Comparison of ENCODE assay signal across 19 cellular contexts in the genomic region with DNA sequence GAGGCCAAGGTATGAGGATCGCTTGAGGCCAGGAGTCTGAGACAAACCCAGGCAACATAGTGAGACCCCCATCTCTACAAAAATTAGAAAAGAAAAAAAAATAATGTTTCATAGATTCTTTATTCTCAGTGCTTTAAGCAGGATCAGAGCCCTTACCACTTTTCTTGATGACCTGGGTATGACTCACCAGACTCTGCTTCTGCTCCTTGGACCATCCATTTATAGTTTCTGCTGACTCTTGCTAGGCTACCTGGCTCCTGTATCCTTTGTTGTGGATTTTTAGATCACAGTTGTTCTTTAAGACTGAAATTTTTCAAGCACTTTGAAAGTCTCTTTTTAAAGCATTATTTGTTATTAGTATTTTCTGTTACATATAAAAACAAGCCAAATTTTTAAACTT.
DNase-seq lines count a peak whose midpoint lies in the region; ATAC-seq, FAIRE-seq and TF ChIP-seq lines count a peak whose summit lies in the region.
"Had no signal": no experiment of that assay in that cellular context is flagged by ENCODE, and none has a peak within 500 bp of the region (broad histone marks: within the 10 kb centered on the region; RNA-seq: fewer than 3 reads in every experiment).

No MANE protein-coding gene starts in this region.

- no peak overlapping the region for H2AFZ ChIP-seq in Loucy (ENCODE audit: low read length)

- peaks cover 12% of the 10 kb centered on the region; the same call in 1 of the 2 replicates for H3F3A ChIP-seq in Loucy (ENCODE audit: low read depth)

- H3K4me1 Mint-ChIP-seq in activated T-cell treated with anti-CD3 and anti-CD28 coated beads, Interleukin-2, amount 50 U/mL, for 72 hours (ENCODE audit: low read depth), result no peaks in the 10 kb centered on the region
- H3K4me1 Mint-ChIP-seq: naive thymus-derived CD4-positive, alpha-beta T cell had no signal

- H3K4me3 ChIP-seq in Loucy (ENCODE audit: low read length, poor library complexity, severe bottlenecking) (peak overlapping the region; percentile 21), choroid plexus epithelial cell (ENCODE audit: low read depth, low read length) (no peak overlapping the region)
- H3K4me3 ChIP-seq: colonic mucosa, psoas muscle had no signal

- no peak overlapping the region for H3K4me3 Mint-ChIP-seq in activated T-cell treated with anti-CD3 and anti-CD28 coated beads, Interleukin-2, amount 50 U/mL, for 72 hours
- H3K4me3 Mint-ChIP-seq: activated T-helper 1 cell treated with anti-CD3 and anti-CD28 coated beads, Interleukin-12 subunit alpha, Interleukin-12 subunit beta, Interleukin-2, Interleukin-4 antibody, amounts not matched to agents 30 ng/mL and 10 ng/mL and 1 ng/mL, durations not matched to agents 14 hours and 24 hours and 36 hours; naive thymus-derived CD4-positive, alpha-beta T cell; T-helper 2 cell treated with Interferon-gamma antibody and Interleukin-4, amounts not matched to agents 5 μg/mL and 100 μg/mL, for 36 hours had no signal

- no peaks in the 10 kb centered on the region for H3K9me2 ChIP-seq in Loucy (replicated peaks; ENCODE audit: low read depth, low read length)

- H3K9me3 Mint-ChIP-seq in activated T-cell treated with anti-CD3 and anti-CD28 coated beads, Interleukin-2, amount 50 U/mL, for 72 hours, result peaks cover 2 to 4% of the 10 kb centered on the region in 2 donors
- H3K9me3 Mint-ChIP-seq: activated T-helper 1 cell treated with anti-CD3 and anti-CD28 coated beads, Interleukin-12 subunit alpha, Interleukin-12 subunit beta, Interleukin-2, Interleukin-4 antibody, amounts not matched to agents 30 ng/mL and 10 ng/mL and 1 ng/mL, durations not matched to agents 14 hours and 24 hours and 36 hours; T-helper 2 cell treated with Interferon-gamma antibody and Interleukin-4, amounts not matched to agents 5 μg/mL and 100 μg/mL, for 36 hours had no signal

- no peaks in the 10 kb centered on the region for H3K27me3 ChIP-seq in Loucy (ENCODE audit: insufficient read depth, low read length, poor library complexity, severe bottlenecking)
- H3K27me3 ChIP-seq: BE2C, colonic mucosa had no signal

- no peaks in the 10 kb centered on the region for H3K36me3 ChIP-seq in Loucy (ENCODE audit: insufficient read depth, low read length)
- H3K36me3 ChIP-seq: BE2C, colonic mucosa had no signal

- peak overlapping the region; percentile 47 for H3K9ac ChIP-seq in Loucy (ENCODE audit: low read depth, low read length, poor library complexity, severe bottlenecking)

- H3K27me3 Mint-ChIP-seq in activated T-cell treated with anti-CD3 and anti-CD28 coated beads, Interleukin-2, amount 50 U/mL, for 72 hours (ENCODE audit: low read depth), result no peaks in the 10 kb centered on the region
- H3K27me3 Mint-ChIP-seq: naive thymus-derived CD4-positive, alpha-beta T cell had no signal

- no peaks in the 10 kb centered on the region for H4K20me1 ChIP-seq in Loucy (ENCODE audit: insufficient read depth, low read length, poor library complexity, severe bottlenecking)

- TF ChIP-seq CTCF in Loucy (conservative IDR thresholded peaks at IDR 0.05; ENCODE audit: low read length) (no peak), choroid plexus epithelial cell (conservative IDR thresholded peaks at IDR 0.05; ENCODE audit: low read depth, low read length) (no peak)

- H3K79me2 ChIP-seq in Loucy (ENCODE audit: insufficient read depth, low read length), result peaks cover 15% of the 10 kb centered on the region

- FAIRE-seq in GM12891 (lab: Jason Lieb, UNC), result no peak
- FAIRE-seq: HepG2 had no signal

- H3K4me1 ChIP-seq in Loucy (ENCODE audit: insufficient read depth, low read length, poor library complexity, severe bottlenecking), result peaks cover 37% of the 10 kb centered on the region
- H3K4me1 ChIP-seq: BE2C, colonic mucosa, psoas muscle had no signal

- peak overlapping the region; percentile 47 for H3K4me2 ChIP-seq in Loucy (ENCODE audit: low read depth, low read length, poor library complexity, severe bottlenecking)

- H3K9me3 ChIP-seq in Loucy (ENCODE audit: insufficient read depth, low read depth, low read length), result no peaks in the 10 kb centered on the region
- H3K9me3 ChIP-seq: BE2C, colonic mucosa, psoas muscle had no signal

- ATAC-seq in activated T-cell treated with anti-CD3 and anti-CD28 coated beads, Interleukin-2, amount 50 U/mL, for 72 hours (replicated peaks in 1 of 2), result no peak
- ATAC-seq in GM21390 (IDR thresholded peaks at IDR 0.05; ENCODE audit: unreplicated experiment), result no peak
- ATAC-seq: HepG2; naive thymus-derived CD4-positive, alpha-beta T cell; psoas muscle had no signal

- TF ChIP-seq POLR2A in GM12891 (IDR thresholded peaks at IDR 0.05; ENCODE audit: low read depth, low read length), result no peak

- no peak overlapping the region for H3K27ac Mint-ChIP-seq in activated T-cell treated with anti-CD3 and anti-CD28 coated beads, Interleukin-2, amount 50 U/mL, for 72 hours
- H3K27ac Mint-ChIP-seq: activated T-helper 1 cell treated with anti-CD3 and anti-CD28 coated beads, Interleukin-12 subunit alpha, Interleukin-12 subunit beta, Interleukin-2, Interleukin-4 antibody, amounts not matched to agents 30 ng/mL and 10 ng/mL and 1 ng/mL, durations not matched to agents 14 hours and 24 hours and 36 hours; naive thymus-derived CD4-positive, alpha-beta T cell; T-helper 2 cell treated with Interferon-gamma antibody and Interleukin-4, amounts not matched to agents 5 μg/mL and 100 μg/mL, for 36 hours had no signal

- DNase-seq in AG20443 (ENCODE audit: low spot score) (peak; percentile 57), choroid plexus epithelial cell (ENCODE audit: low read depth) (peak; percentile 35), kidney glomerular epithelial cell (lab: John Stamatoyannopoulos, UW) (peak; percentile 61), GM12891 (ENCODE audit: insufficient read length, low spot score) (no peak)
- DNase-seq in activated T-cell treated with anti-CD3 and anti-CD28 coated beads, Interleukin-2, amount 50 U/mL, for 72 hours, result no peak
- no peak for DNase-seq in stimulated activated CD4-positive, alpha-beta T cell treated with anti-CD3 and anti-CD28 coated beads, Interleukin-2, amount 100 ng/mL, for 24 hours
- DNase-seq: BE2C; colonic mucosa; DMS 273 treated with DMSO at 0.1 percent for 48 hours; naive thymus-derived CD4-positive, alpha-beta T cell; NCI-H1105; NK-92 treated with Interleukin-12 subunit alpha and Interleukin-12 subunit beta, amount 100 ng/mL, for 24 hours; psoas muscle; SHP77 had no signal

- no peaks in the 10 kb centered on the region for H3K36me3 Mint-ChIP-seq in activated T-cell treated with anti-CD3 and anti-CD28 coated beads, Interleukin-2, amount 50 U/mL, for 72 hours (ENCODE audit: insufficient read depth in 2 of 2)
- H3K36me3 Mint-ChIP-seq: naive thymus-derived CD4-positive, alpha-beta T cell had no signal

TF ChIP-seq in GM12891, 5 proteins besides CTCF, POLR2A, EP300 and RAD21:
- TF ChIP-seq SPI1 (IDR thresholded peaks at IDR 0.05; ENCODE audit: low read depth, low read length) (no peak), POLR2AphosphoS5 (IDR thresholded peaks at IDR 0.05; ENCODE audit: low read depth, low read length) (no peak), TAF1 (IDR thresholded peaks at IDR 0.05; ENCODE audit: low read depth, low read length) (no peak), PAX5 (IDR thresholded peaks at IDR 0.05; ENCODE audit: insufficient read depth, low read length, severe bottlenecking) (no peak), POU2F2 (IDR thresholded peaks at IDR 0.05; ENCODE audit: low read depth, low read length) (no peak)

Comparison
In these comparisons a context has a peak if more than half of its experiments do, and no peak if none do; other contexts are left out.
1. DNase-seq: peak in AG20443 (single experiment), choroid plexus epithelial cell (single experiment) and kidney glomerular epithelial cell (single experiment); none in activated T-cell treated with anti-CD3 and anti-CD28 coated beads, Interleukin-2, amount 50 U/mL, for 72 hours (0 of 2), stimulated activated CD4-positive, alpha-beta T cell treated with anti-CD3 and anti-CD28 coated beads, Interleukin-2, amount 100 ng/mL, for 24 hours (0 of 2) and GM12891 (single experiment).